Comparison of ENCODE assay signal across 23 cellular contexts in the genomic region with DNA sequence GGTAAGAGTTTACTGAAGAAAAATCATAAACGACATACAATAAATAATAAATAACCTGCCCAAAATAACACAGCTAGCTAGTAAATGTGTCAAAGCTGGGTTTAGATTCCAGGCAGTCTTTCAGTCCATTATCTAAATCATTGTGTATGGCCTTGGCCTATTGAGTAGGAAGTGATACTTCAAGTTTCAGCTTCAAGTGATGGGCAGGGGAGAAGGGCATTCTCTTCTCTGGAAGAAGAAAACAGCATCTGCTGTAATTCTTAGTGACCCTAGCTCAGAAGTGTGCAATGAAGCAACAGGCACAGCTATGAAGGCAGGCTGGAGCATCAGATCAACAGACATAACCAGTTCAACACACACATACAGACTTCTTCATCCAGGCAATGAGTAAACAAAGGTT.
"Had no signal": no experiment of that assay in that cellular context is flagged by ENCODE, and none has a peak within 500 bp of the region (broad histone marks: within the 10 kb centered on the region; RNA-seq: fewer than 3 reads in every experiment).

No MANE protein-coding gene starts in this region.

- H3K9me3 ChIP-seq: heart left ventricle, pancreas, testis had no signal

- ATAC-seq: activated CD8-positive, alpha-beta T cell treated with anti-CD3 and anti-CD28 coated beads for 36 hours; activated naive CD8-positive, alpha-beta T cell treated with anti-CD3 and anti-CD28 coated beads, Interleukin-2, amount 50 U/mL, for 24 hours; foreskin keratinocyte; heart left ventricle; left lobe of liver; naive thymus-derived CD4-positive, alpha-beta T cell; pancreas; sciatic nerve had no signal

- H3K4me3 ChIP-seq: heart left ventricle, pancreas, smooth muscle cell, testis had no signal

- H3K27me3 Mint-ChIP-seq: activated B cell treated with CpG ODN at 0.5 μM for 24 hours; activated CD8-positive, alpha-beta T cell treated with anti-CD3 and anti-CD28 coated beads for 36 hours; activated naive CD4-positive, alpha-beta T cell treated with anti-CD3 and anti-CD28 coated beads, Interleukin-2, amount 10 ng/mL, durations not matched to agents 7 days and 5 days; activated naive CD8-positive, alpha-beta T cell treated with anti-CD3 and anti-CD28 coated beads, Interleukin-2, amount 50 U/mL, for 24 hours; brain; naive thymus-derived CD4-positive, alpha-beta T cell; type B pancreatic cell had no signal

- H3K27me3 ChIP-seq: foreskin keratinocyte, heart left ventricle, pancreas, testis had no signal

- H3K9me3 Mint-ChIP-seq: activated B cell treated with CpG ODN at 0.5 μM for 24 hours; activated CD8-positive, alpha-beta T cell treated with anti-CD3 and anti-CD28 coated beads for 36 hours; T-helper 2 cell treated with Interferon-gamma antibody and Interleukin-4, amounts not matched to agents 5 μg/mL and 100 μg/mL, for 36 hours; type B pancreatic cell had no signal

- H3K4me3 Mint-ChIP-seq: activated B cell treated with CpG ODN at 0.5 μM for 24 hours; activated CD8-positive, alpha-beta T cell treated with anti-CD3 and anti-CD28 coated beads for 36 hours; activated naive CD4-positive, alpha-beta T cell treated with anti-CD3 and anti-CD28 coated beads, Interleukin-2, amount 10 ng/mL, durations not matched to agents 7 days and 5 days; activated naive CD8-positive, alpha-beta T cell treated with anti-CD3 and anti-CD28 coated beads, Interleukin-2, amount 50 U/mL, for 24 hours; brain; T-helper 2 cell treated with Interferon-gamma antibody and Interleukin-4, amounts not matched to agents 5 μg/mL and 100 μg/mL, for 36 hours; type B pancreatic cell had no signal

- H3K27ac ChIP-seq: foreskin keratinocyte, pancreas, testis had no signal

- FAIRE-seq: colon, kidney, pancreas had no signal

- DNase-seq: activated B cell treated with CpG ODN at 0.5 μM for 24 hours; activated CD4-positive, alpha-beta T cell treated with anti-CD3 and anti-CD28 coated beads for 4 hours; activated CD8-positive, alpha-beta T cell treated with anti-CD3 and anti-CD28 coated beads for 36 hours; activated effector memory CD4-positive, alpha-beta T cell treated with Interleukin-2 at 50 U/mL for 16 hours; activated naive CD4-positive, alpha-beta T cell treated with anti-CD3 and anti-CD28 coated beads, Interleukin-2, amount 10 ng/mL, durations not matched to agents 7 days and 5 days; activated naive CD8-positive, alpha-beta T cell treated with anti-CD3 and anti-CD28 coated beads, Interleukin-2, amount 50 U/mL, for 24 hours; activated T-cell treated with anti-CD3 and anti-CD28 coated beads, Interleukin-2, amount 50 U/mL, for 1 hour; anterior cingulate cortex; central memory CD4-positive, alpha-beta T cell; foreskin keratinocyte; heart left ventricle; kidney; naive thymus-derived CD4-positive, alpha-beta T cell; pancreas; stimulated activated CD4-positive, alpha-beta T cell treated with anti-CD3 and anti-CD28 coated beads, Interleukin-4, amount 100 ng/mL, for 1 hour; testis had no signal

- H3K36me3 ChIP-seq: heart left ventricle, pancreas had no signal

- H3K27ac Mint-ChIP-seq: activated B cell treated with CpG ODN at 0.5 μM for 24 hours; activated CD8-positive, alpha-beta T cell treated with anti-CD3 and anti-CD28 coated beads for 36 hours; activated naive CD4-positive, alpha-beta T cell treated with anti-CD3 and anti-CD28 coated beads, Interleukin-2, amount 10 ng/mL, durations not matched to agents 7 days and 5 days; activated naive CD8-positive, alpha-beta T cell treated with anti-CD3 and anti-CD28 coated beads, Interleukin-2, amount 50 U/mL, for 24 hours; T-helper 2 cell treated with Interferon-gamma antibody and Interleukin-4, amounts not matched to agents 5 μg/mL and 100 μg/mL, for 36 hours; type B pancreatic cell had no signal
